In genomic region chr4:10118355-10119004, GRCh38 we compare ENCODE assay signal across 11 cellular contexts. TPM values are rescaled to one million over a fixed set of nuclear protein-coding genes. Genes with fewer than 3 reads are reported as not detected.
DNase-seq lines count a peak whose midpoint lies in the region; ATAC-seq and TF ChIP-seq lines count a peak whose summit lies in the region.
"Had no signal": no experiment of that assay in that cellular context is flagged by ENCODE, and none has a peak within 500 bp of the region (broad histone marks: within the 10 kb centered on the region; RNA-seq: fewer than 3 reads in every experiment).

No MANE protein-coding gene starts in this region.

- peaks cover 21% of the 10 kb centered on the region for H3K36me3 ChIP-seq in CD4-positive, alpha-beta memory T cell (ENCODE audit: insufficient read depth, low read length)
- H3K36me3 ChIP-seq in GM23338 (ENCODE audit: insufficient read depth) (peaks cover 17% of the 10 kb centered on the region), H7 (replicated peaks; ENCODE audit: control insufficient read depth, insufficient read depth, low read length) (peaks cover 17% of the 10 kb centered on the region)

- 0 out of 2 replicates have a peak, but pooled peaks cover 4% of the 10 kb centered on the region for H3F3A ChIP-seq in GM23338 (replicated peaks; ENCODE audit: low read depth)

- no peak overlapping the region for H3K4me3 ChIP-seq in CD4-positive, alpha-beta memory T cell (ENCODE audit: low read length in 2 of 2)
- H3K4me3 ChIP-seq in GM23338 (peak overlapping the region; percentile 66), H7 (ENCODE audit: insufficient read depth, low read depth, low read length) (no peak overlapping the region)

- peak overlapping the region; percentile 96 to 99 (median 97) for H3K27ac Mint-ChIP-seq in CD4-positive, alpha-beta memory T cell
- H3K27ac Mint-ChIP-seq in GM23338 (peak overlapping the region; percentile 98), neural crest cell (ENCODE audit: unreplicated experiment) (peak overlapping the region; percentile 98)

- peaks cover 17 to 31% of the 10 kb centered on the region in 2 donors for H3K36me3 Mint-ChIP-seq in CD4-positive, alpha-beta memory T cell
- H3K36me3 Mint-ChIP-seq in GM23338 (ENCODE audit: low read depth) = peaks cover 27% of the 10 kb centered on the region
- peaks cover 2% of the 10 kb centered on the region for H3K36me3 Mint-ChIP-seq in neural crest cell (ENCODE audit: low read depth)

- peaks cover 19% of the 10 kb centered on the region; the same call in 1 of the 2 replicates for H4K20me1 ChIP-seq in GM23338 (replicated peaks; ENCODE audit: insufficient read depth)

- no peaks in the 10 kb centered on the region for H3K9me2 ChIP-seq in GM23338 (ENCODE audit: insufficient read depth)

- no peaks in the 10 kb centered on the region for H3K27me3 Mint-ChIP-seq in CD4-positive, alpha-beta memory T cell
- H3K27me3 Mint-ChIP-seq in GM23338 (ENCODE audit: insufficient read depth, low read depth, poor library complexity) (peaks cover 21% of the 10 kb centered on the region), neural crest cell (ENCODE audit: low read depth) (no peaks in the 10 kb centered on the region)

- POLR2A ChIA-PET in CD4-positive, alpha-beta memory T cell (lab: Charles Lee; ENCODE audit: partially characterized antibody) = interaction anchor here (0.9 to 10.6 kb wide), 10 partner anchors 18 to 342 kb away, joined by 3 to 396 read pairs (median 12); partner anchors contain the start of gene ZNF518B
- POLR2A ChIA-PET in RWPE1 (lab: Yijun Ruan, JAX; ENCODE audit: low non-redundant PET) = interaction anchor here (1.0 kb wide), 1 partner anchor 22 kb away, joined by 4 read pairs; no protein-coding TSS in a partner anchor

- peak overlapping the region; percentile 90 for H3K27ac ChIP-seq in CD4-positive, alpha-beta memory T cell (ENCODE audit: low read depth, low read length)
- H3K27ac ChIP-seq in GM23338 (ENCODE audit: low read depth) = peak overlapping the region; percentile 98
- peak overlapping the region; percentile 99 for H3K27ac ChIP-seq in adipose tissue (ENCODE audit: low read depth, low read length)
- H3K27ac ChIP-seq in RWPE1 = no peak overlapping the region

- H3K9me3 ChIP-seq in CD4-positive, alpha-beta memory T cell (ENCODE audit: control insufficient read depth in 1 of 2, low read length in 2 of 2) = no peaks in the 10 kb centered on the region
- H3K9me3 ChIP-seq: left lung had no signal

- peaks cover 30% of the 10 kb centered on the region for H3K79me2 ChIP-seq in GM23338 (replicated peaks; ENCODE audit: insufficient read depth)

- TF ChIP-seq CTCF in GM23338 (conservative IDR thresholded peaks at IDR 0.05; ENCODE audit: low read depth in 2 of 2) = no peak
- TF ChIP-seq CTCF in neural crest cell (conservative IDR thresholded peaks at IDR 0.05) = no peak
- TF ChIP-seq CTCF in RWPE1 (conservative IDR thresholded peaks at IDR 0.05; ENCODE audit: low read depth) = no peak

- H3K4me3 Mint-ChIP-seq in CD4-positive, alpha-beta memory T cell = peak overlapping the region; percentile 90 to 98 (median 94)
- H3K4me3 Mint-ChIP-seq in GM23338 (peak overlapping the region; percentile 80), neural crest cell (peak overlapping the region; percentile 93)

- DNase-seq in CD4-positive, alpha-beta memory T cell = no peak
- DNase-seq in GM23338 (ENCODE audit: low spot score) = no peak
- DNase-seq in neural crest cell (ENCODE audit: low read depth, low spot score) = no peak
- DNase-seq in MV-4-11 (lab: John Stamatoyannopoulos, UW) = no peak
- no peak for DNase-seq in NCI-H1417 (lab: John Stamatoyannopoulos, UW)
- DNase-seq in RWPE1 (ENCODE audit: low spot score) = no peak
- DNase-seq in H7 = no peak
- DNase-seq: dermis blood vessel endothelial cell, left lung, NCI-H146 had no signal

- no peaks in the 10 kb centered on the region for H3K27me3 ChIP-seq in CD4-positive, alpha-beta memory T cell (ENCODE audit: insufficient read depth, low read length)
- H3K27me3 ChIP-seq in GM23338 (ENCODE audit: insufficient read depth) (no peaks in the 10 kb centered on the region), H7 (ENCODE audit: control insufficient read depth, insufficient read depth, low read length) (no peaks in the 10 kb centered on the region)
- H3K27me3 ChIP-seq: left lung had no signal

- H3K4me2 ChIP-seq in GM23338 = peak overlapping the region; percentile 79

- intact Hi-C loops in CD4-positive, alpha-beta memory T cell (cut with micrococcal nuclease) = loop anchor here (5.0 to 10.0 kb wide), 3 partner anchors 39 to 1354 kb away; no protein-coding TSS in a partner anchor

- CTCF ChIA-PET in CD4-positive, alpha-beta memory T cell (lab: Charles Lee; ENCODE audit: partially characterized antibody) = interaction anchor here (0.9 to 3.2 kb wide), 13 partner anchors 10 to 343 kb away, joined by 3 to 12 read pairs (median 6); no protein-coding TSS in a partner anchor
- CTCF ChIA-PET in RWPE1 (lab: Yijun Ruan, JAX) = no interaction called here

- no peak; the same call in 2 of the 3 replicates for ATAC-seq in GM23338

- no peak overlapping the region for H2AFZ ChIP-seq in GM23338

- WGBS in adipose tissue, 3 donors = 84 to 89% (median 88%) methylated on average over 13 of the region's 13 CpGs

- H3K4me1 ChIP-seq in CD4-positive, alpha-beta memory T cell (ENCODE audit: insufficient read depth, low read length) = peaks cover 49% of the 10 kb centered on the region
- peaks cover 29% of the 10 kb centered on the region for H3K4me1 ChIP-seq in GM23338 (ENCODE audit: insufficient read depth)

- H3K4me1 Mint-ChIP-seq in CD4-positive, alpha-beta memory T cell = peaks cover 35 to 58% (median 48%) of the 10 kb centered on the region in 4 donors
- H3K4me1 Mint-ChIP-seq in GM23338 (peaks cover 58% of the 10 kb centered on the region), neural crest cell (peaks cover 38% of the 10 kb centered on the region)

- H3K9me3 Mint-ChIP-seq in CD4-positive, alpha-beta memory T cell = peaks cover 0 to 2% (median 0%) of the 10 kb centered on the region in 8 donors
- H3K9me3 Mint-ChIP-seq in GM23338 = no peaks in the 10 kb centered on the region; the same call in 2 of the 3 replicates
- no peaks in the 10 kb centered on the region for H3K9me3 Mint-ChIP-seq in neural crest cell

TF ChIP-seq in GM23338, 12 proteins besides CTCF, POLR2A, EP300 and RAD21 (continues in another document):
- TF ChIP-seq ZNF331 (CRISPR knock-in tag; IDR thresholded peaks at IDR 0.05; ENCODE audit: low read depth) (no peak), NANOG (IDR thresholded peaks at IDR 0.05; ENCODE audit: borderline replicate concordance) (no peak), JUNB (IDR thresholded peaks at IDR 0.05; ENCODE audit: unreplicated experiment) (no peak), CREB1 (CRISPR knock-in tag; IDR thresholded peaks at IDR 0.05; ENCODE audit: low read depth) (no peak), ETS1 (IDR thresholded peaks at IDR 0.05) (no peak), EZH2phosphoT487 (IDR thresholded peaks at IDR 0.05; ENCODE audit: unreplicated experiment) (no peak), EZH2 (IDR thresholded peaks at IDR 0.05; ENCODE audit: low read depth, unreplicated experiment) (no peak), POLR2AphosphoS5 (IDR thresholded peaks at IDR 0.05; ENCODE audit: low read depth) (no peak)

RNA-seq across cellular contexts. Expression of gene WDR1, which starts 1.9 kb away (rescaled TPM):
- 100 to 1,000 TPM; 295 to 298 TPM for total RNA-seq in CD4-positive, alpha-beta memory T cell
- 100 to 1,000 TPM; 337 to 348 TPM for polyA plus RNA-seq in CD4-positive, alpha-beta memory T cell
- 233 and 248 TPM in 2 replicates for total RNA-seq in GM23338 (2014; rRNA removed; shearing (Covaris generic))
- 90.9 and 93.2 TPM in 2 replicates for polyA plus RNA-seq in GM23338 (2016; fragmentation: Nextera tagmentation; extraction: Ambion mirVana)
- polyA plus RNA-seq in adipose tissue = 100 to 1,000 TPM in 1 of 3 donors, 10 to 100 TPM in 2; 52.1 to 153 (median 90.1) TPM
- 154 and 155 TPM in 2 replicates for total RNA-seq in neural crest cell
- 219 and 254 TPM in 2 replicates for total RNA-seq in H7 (2014; rRNA removed; shearing (Covaris generic))
